In genomic region chrX:151551176-151551575, GRCh38 we compare ENCODE assay signal across 3 cellular contexts. TPM values are rescaled to one million over a fixed set of nuclear protein-coding genes. Genes with fewer than 3 reads are reported as not detected.
"Had no signal": no experiment of that assay in that cellular context is flagged by ENCODE, and none has a peak within 500 bp of the region (broad histone marks: within the 10 kb centered on the region; RNA-seq: fewer than 3 reads in every experiment).

No MANE protein-coding gene starts in this region.

RNA-seq across cellular contexts. Expression of gene PASD1, which starts 12.3 kb away (rescaled TPM):
- total RNA-seq: HepG2, HT-29, IMR-90 had no signal
